In genomic region chr12:93722757-93723567, GRCh38 we compare ENCODE assay signal across 14 cellular contexts. TPM values are rescaled to one million over a fixed set of nuclear protein-coding genes. Genes with fewer than 3 reads are reported as not detected.
DNase-seq lines count a peak whose midpoint lies in the region; ATAC-seq and TF ChIP-seq lines count a peak whose summit lies in the region.
"Had no signal": no experiment of that assay in that cellular context is flagged by ENCODE, and none has a peak within 500 bp of the region (broad histone marks: within the 10 kb centered on the region; RNA-seq: fewer than 3 reads in every experiment).

No MANE protein-coding gene starts in this region.

- H3K4me1 ChIP-seq in SK-N-SH (ENCODE audit: control insufficient read depth in 1 of 2, insufficient read depth in 2 of 2, low read depth in 1 of 2, low read length in 1 of 2) (peaks cover 3 to 10% of the 10 kb centered on the region in 2 experiments; a peak in 2 of 4 replicates), skeletal muscle satellite cell (ENCODE audit: control insufficient read depth, insufficient read depth, low read length) (peaks cover 11% of the 10 kb centered on the region), mucosa of descending colon (ENCODE audit: low read depth) (no peaks in the 10 kb centered on the region)

- ATAC-seq in SK-N-SH treated with all-trans-retinoic acid at 6 μM for 48 hours (no peak), mucosa of descending colon (no peak)

- H3K36me3 ChIP-seq in SK-N-SH (replicated peaks in 1 of 2; ENCODE audit: control insufficient read depth in 1 of 2, insufficient read depth in 2 of 2, low read length in 1 of 2), result peaks cover 0 to 6% of the 10 kb centered on the region in 2 experiments
- no peaks in the 10 kb centered on the region for H3K36me3 ChIP-seq in skeletal muscle satellite cell (ENCODE audit: insufficient read depth, low read length)
- no peaks in the 10 kb centered on the region for H3K36me3 ChIP-seq in mucosa of descending colon (ENCODE audit: low read depth)
- H3K36me3 ChIP-seq: WERI-Rb-1 had no signal

- H3K4me1 Mint-ChIP-seq in T-helper 2 cell treated with Interferon-gamma antibody and Interleukin-4, amounts not matched to agents 5 μg/mL and 100 μg/mL, for 36 hours (ENCODE audit: low read depth), result no peaks in the 10 kb centered on the region
- H3K4me1 Mint-ChIP-seq: mesothelial cell of epicardium had no signal

- peaks cover 4% of the 10 kb centered on the region for H3K27me3 Mint-ChIP-seq in T-helper 2 cell treated with Interferon-gamma antibody and Interleukin-4, amounts not matched to agents 5 μg/mL and 100 μg/mL, for 36 hours (ENCODE audit: low read depth)

- CTCF ChIA-PET in SK-N-SH (lab: Yijun Ruan, JAX), result interaction anchor here (1.1 to 4.2 kb wide), 4 partner anchors 10 to 379 kb away, joined by 3 to 12 read pairs (median 4); no protein-coding TSS in a partner anchor

- no peak overlapping the region; the same call in 1 of the 2 replicates for H3K4me2 ChIP-seq in SK-N-SH
- peak overlapping the region; percentile 67 for H3K4me2 ChIP-seq in skeletal muscle satellite cell (ENCODE audit: low read length)
- H3K4me2 ChIP-seq: KMS-11 had no signal

- 0 out of 4 replicates have a peak, but pooled peaks of 1 of the 2 experiments have one; percentile 14 for TF ChIP-seq EP300 in SK-N-SH (IDR thresholded peaks at IDR 0.05; ENCODE audit: borderline replicate concordance in 1 of 2, low read depth in 1 of 2, low read length in 1 of 2)

- H3K4me3 ChIP-seq in SK-N-SH (ENCODE audit: low read depth in 2 of 2, low read length in 1 of 2), result no peak overlapping the region
- H3K4me3 ChIP-seq in skeletal muscle satellite cell (ENCODE audit: low read length), result peak overlapping the region; percentile 19
- H3K4me3 ChIP-seq in mucosa of descending colon, result no peak overlapping the region

- H3K4me3 Mint-ChIP-seq in T-helper 2 cell treated with Interferon-gamma antibody and Interleukin-4, amounts not matched to agents 5 μg/mL and 100 μg/mL, for 36 hours, result no peak overlapping the region
- H3K4me3 Mint-ChIP-seq: mesothelial cell of epicardium had no signal

- peaks cover 27% of the 10 kb centered on the region for H3K9me3 Mint-ChIP-seq in T-helper 2 cell treated with Interferon-gamma antibody and Interleukin-4, amounts not matched to agents 5 μg/mL and 100 μg/mL, for 36 hours

- 73% methylated on average over 4 of the region's 4 CpGs for WGBS in SK-N-SH (ENCODE audit: low lambda C conversion rate)

- H3K9ac ChIP-seq in SK-N-SH (no peak overlapping the region), skeletal muscle satellite cell (ENCODE audit: low read depth, low read length) (no peak overlapping the region)
- H3K9ac ChIP-seq: KMS-11 had no signal

- H3K27ac ChIP-seq in SK-N-SH (ENCODE audit: low read depth in 2 of 2, low read length in 1 of 2), result no peak overlapping the region; a peak in 1 of 4 replicates
- H3K27ac ChIP-seq: KMS-11, WERI-Rb-1 had no signal

- TF ChIP-seq RAD21 in SK-N-SH (IDR thresholded peaks at IDR 0.05; ENCODE audit: low read length), result no peak

- intact Hi-C loops in mucosa of descending colon (cut with DNase I, micrococcal nuclease), result no loop called here

- H3K27ac Mint-ChIP-seq in T-helper 2 cell treated with Interferon-gamma antibody and Interleukin-4, amounts not matched to agents 5 μg/mL and 100 μg/mL, for 36 hours, result no peak overlapping the region
- H3K27ac Mint-ChIP-seq: mesothelial cell of epicardium had no signal

- H3K79me2 ChIP-seq in SK-N-SH (ENCODE audit: insufficient read depth), result no peaks in the 10 kb centered on the region

- H3K27me3 ChIP-seq in SK-N-SH (ENCODE audit: insufficient read depth) (no peaks in the 10 kb centered on the region), skeletal muscle satellite cell (ENCODE audit: control insufficient read depth, insufficient read depth, low read length) (no peaks in the 10 kb centered on the region)

- H4K20me1 ChIP-seq in SK-N-SH (ENCODE audit: insufficient read depth), result no peaks in the 10 kb centered on the region

- TF ChIP-seq CTCF in SK-N-SH (IDR thresholded peaks at IDR 0.05) (no peak), mucosa of descending colon (IDR thresholded peaks at IDR 0.05) (no peak)

- no peaks in the 10 kb centered on the region for H3F3A ChIP-seq in SK-N-SH (replicated peaks; ENCODE audit: insufficient read depth)

- DNase-seq in SK-N-SH, result no peak
- peak; percentile 72 to 93 for DNase-seq in NCI-H446 (lab: John Stamatoyannopoulos, UW)
- DNase-seq in astrocyte of the hippocampus (ENCODE audit: low read depth, low spot score), result peak; percentile 33
- no peak for DNase-seq in T-helper 2 cell treated with Interferon-gamma antibody and Interleukin-4, amounts not matched to agents 5 μg/mL and 100 μg/mL, for 36 hours (ENCODE audit: low spot score)
- DNase-seq in mucosa of descending colon, result no peak
- DNase-seq in amniotic stem cell (lab: John Stamatoyannopoulos, UW), result no peak
- DNase-seq: cortex of kidney, NCI-H345, SHP77, WERI-Rb-1 had no signal

- H3K9me2 ChIP-seq in SK-N-SH, result no peaks in the 10 kb centered on the region

- H2AFZ ChIP-seq in SK-N-SH (ENCODE audit: low read depth), result no peak overlapping the region

- POLR2A ChIA-PET in SK-N-SH (lab: Yijun Ruan, JAX), result no interaction called here

- peaks cover 3% of the 10 kb centered on the region for H3K36me3 Mint-ChIP-seq in T-helper 2 cell treated with Interferon-gamma antibody and Interleukin-4, amounts not matched to agents 5 μg/mL and 100 μg/mL, for 36 hours (ENCODE audit: low read depth)

- H3K9me3 ChIP-seq in SK-N-SH (peaks cover 11% of the 10 kb centered on the region; the same call in 1 of the 2 replicates), skeletal muscle satellite cell (replicated peaks; ENCODE audit: low read length) (no peaks in the 10 kb centered on the region), mucosa of descending colon (peaks cover 3% of the 10 kb centered on the region)

TF ChIP-seq in SK-N-SH, 30 proteins besides CTCF, POLR2A, EP300 and RAD21:
- TF ChIP-seq GATA2 (CRISPR knock-in tag; IDR thresholded peaks at IDR 0.05), result no peak
- TF ChIP-seq NFIC (IDR thresholded peaks at IDR 0.05; ENCODE audit: borderline replicate concordance), result peak; percentile 34
- no peak for TF ChIP-seq RFX5 (IDR thresholded peaks at IDR 0.05; ENCODE audit: low read length)
- TF ChIP-seq TEAD4 (IDR thresholded peaks at IDR 0.05; ENCODE audit: borderline replicate concordance, insufficient read depth), result no peak
- TF ChIP-seq TCF12 (IDR thresholded peaks at IDR 0.05), result peak; percentile 29; the same call in 1 of the 2 replicates
- no peak for TF ChIP-seq IRF3 (IDR thresholded peaks at IDR 0.05; ENCODE audit: low read depth, low read length)
- TF ChIP-seq, protein P1, sequence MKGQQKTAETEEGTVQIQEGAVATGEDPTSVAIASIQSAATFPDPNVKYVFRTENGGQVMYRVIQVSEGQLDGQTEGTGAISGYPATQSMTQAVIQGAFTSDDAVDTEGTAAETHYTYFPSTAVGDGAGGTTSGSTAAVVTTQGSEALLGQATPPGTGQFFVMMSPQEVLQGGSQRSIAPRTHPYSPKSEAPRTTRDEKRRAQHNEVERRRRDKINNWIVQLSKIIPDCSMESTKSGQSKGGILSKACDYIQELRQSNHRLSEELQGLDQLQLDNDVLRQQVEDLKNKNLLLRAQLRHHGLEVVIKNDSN (IDR thresholded peaks at IDR 0.05; ENCODE audit: borderline replicate concordance, low read depth), result no peak
- TF ChIP-seq RCOR1 (IDR thresholded peaks at IDR 0.05; ENCODE audit: low read length), result no peak

TF ChIP-seq in SK-N-SH treated with all-trans-retinoic acid at 6 μM for 48 hours, 23 proteins besides CTCF, POLR2A, EP300 and RAD21:
- TF ChIP-seq OSR1 (CRISPR knock-in tag; IDR thresholded peaks at IDR 0.05), result no peak
- TF ChIP-seq TSHZ2 (CRISPR knock-in tag; IDR thresholded peaks at IDR 0.05), result no peak
- TF ChIP-seq RARB (CRISPR knock-in tag; IDR thresholded peaks at IDR 0.05), result no peak
- TF ChIP-seq ESRRG (CRISPR knock-in tag; IDR thresholded peaks at IDR 0.05), result no peak
- TF ChIP-seq GLIS3 (CRISPR knock-in tag; IDR thresholded peaks at IDR 0.05), result no peak
- TF ChIP-seq TCF4 (CRISPR knock-in tag; IDR thresholded peaks at IDR 0.05; ENCODE audit: borderline replicate concordance), result no peak

RNA-seq across cellular contexts. Expression of gene CRADD, which starts 45.8 kb away (rescaled TPM):
- 13.6 and 16.7 TPM in 2 replicates for polyA plus RNA-seq in SK-N-SH (2012; rRNA removed)
- polyA plus RNA-seq in SK-N-SH (2012; cell fraction: cytosol; rRNA removed), result 14.4 and 17.0 TPM in 2 replicates
- 7.7 and 9.2 TPM in 2 replicates for polyA plus RNA-seq in SK-N-SH (2012; cell fraction: nucleus; rRNA removed)
- 10.4 and 19.7 TPM in 2 replicates for total RNA-seq in skeletal muscle satellite cell (2012; rRNA removed)
- total RNA-seq in mucosa of descending colon, result 10 to 100 TPM; 18.4 to 27.9 (median 22.7) TPM

Comparison
In these comparisons a context has a peak if more than half of its experiments do, and no peak if none do; other contexts are left out.
1. DNase-seq: peak in NCI-H446 (2 of 2) and astrocyte of the hippocampus (single experiment); none in SK-N-SH (single experiment), T-helper 2 cell treated with Interferon-gamma antibody and Interleukin-4, amounts not matched to agents 5 μg/mL and 100 μg/mL, for 36 hours (single experiment), mucosa of descending colon (0 of 3) and amniotic stem cell (single experiment).